Comparison of ENCODE assay signal across 16 cellular contexts in the genomic region with DNA sequence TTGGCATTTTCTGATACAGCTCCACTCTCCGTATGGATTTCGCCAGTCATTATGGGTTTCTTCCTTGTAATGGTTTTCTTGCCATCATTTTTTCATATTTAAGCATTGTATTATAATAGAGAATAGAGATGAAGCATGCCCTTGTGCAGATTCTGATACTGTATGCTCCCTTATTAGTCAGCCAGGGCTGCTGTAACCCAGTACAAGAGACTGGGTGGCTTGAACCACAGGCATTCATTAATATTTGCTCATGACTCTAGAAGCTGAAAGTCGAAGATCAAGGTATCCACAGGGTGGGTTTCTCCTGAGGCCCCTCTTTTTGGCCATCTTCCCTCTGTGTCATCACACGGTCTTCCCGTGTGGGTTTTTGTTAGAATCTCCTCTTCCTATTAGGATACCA.
"Had no signal": no experiment of that assay in that cellular context is flagged by ENCODE, and none has a peak within 500 bp of the region (broad histone marks: within the 10 kb centered on the region; RNA-seq: fewer than 3 reads in every experiment).

No MANE protein-coding gene starts in this region.

- DNase-seq: activated B cell treated with CpG ODN at 0.5 μM for 24 hours; activated CD4-positive, alpha-beta T cell treated with anti-CD3 and anti-CD28 coated beads, Interleukin-2, amount 10 ng/mL, durations not matched to agents 24 days and 14 days; activated naive CD4-positive, alpha-beta T cell treated with anti-CD3 and anti-CD28 coated beads, Interleukin-2, amount 10 ng/mL, durations not matched to agents 7 days and 5 days; activated T-cell treated with anti-CD3 and anti-CD28 coated beads for 4 hours; left cardiac atrium; mucosa of descending colon; nephron progenitor cell; stimulated activated CD4-positive, alpha-beta T cell treated with anti-CD3 and anti-CD28 coated beads, Interleukin-12 subunit alpha, Interleukin-12 subunit beta, amount 100 ng/mL, for 4 hours; stimulated activated naive CD4-positive, alpha-beta T cell had no signal

- H3K9me3 ChIP-seq: mucosa of descending colon, suprapubic skin had no signal

- H3K4me3 ChIP-seq: lung, mucosa of descending colon, suprapubic skin had no signal

- H3K27ac Mint-ChIP-seq: activated CD4-positive, alpha-beta T cell treated with anti-CD3 and anti-CD28 coated beads, Interleukin-2, amount 10 ng/mL, durations not matched to agents 24 days and 14 days; activated naive CD4-positive, alpha-beta T cell treated with anti-CD3 and anti-CD28 coated beads, Interleukin-2, amount 10 ng/mL, durations not matched to agents 7 days and 5 days; activated T-helper 2 cell treated with anti-CD3 and anti-CD28 coated beads, Interferon-gamma antibody, Interleukin-2, Interleukin-4, amounts not matched to agents 10 μg/mL and 5 μg/mL and 100 μg/mL, durations not matched to agents 14 hours and 24 hours and 36 hours; nephron progenitor cell; T-helper 1 cell treated with Interleukin-12 subunit alpha and Interleukin-12 subunit beta and Interleukin-4 antibody, amounts not matched to agents 30 μg/mL and 1 μg/mL, for 36 hours; type B pancreatic cell had no signal

- H3K9me3 Mint-ChIP-seq: activated B cell treated with CpG ODN at 0.5 μM for 24 hours; activated CD4-positive, alpha-beta T cell treated with anti-CD3 and anti-CD28 coated beads, Interleukin-2, amount 10 ng/mL, durations not matched to agents 24 days and 14 days; activated naive CD4-positive, alpha-beta T cell treated with anti-CD3 and anti-CD28 coated beads, Interleukin-2, amount 10 ng/mL, durations not matched to agents 7 days and 5 days; activated T-helper 2 cell treated with anti-CD3 and anti-CD28 coated beads, Interferon-gamma antibody, Interleukin-2, Interleukin-4, amounts not matched to agents 10 μg/mL and 5 μg/mL and 100 μg/mL, durations not matched to agents 14 hours and 24 hours and 36 hours; nephron progenitor cell; T-helper 1 cell treated with Interleukin-12 subunit alpha and Interleukin-12 subunit beta and Interleukin-4 antibody, amounts not matched to agents 30 μg/mL and 1 μg/mL, for 36 hours had no signal

- H3K27me3 ChIP-seq: suprapubic skin had no signal

- H3K27ac ChIP-seq: suprapubic skin had no signal

- H3K4me3 Mint-ChIP-seq: activated B cell treated with CpG ODN at 0.5 μM for 24 hours; activated CD4-positive, alpha-beta T cell treated with anti-CD3 and anti-CD28 coated beads, Interleukin-2, amount 10 ng/mL, durations not matched to agents 24 days and 14 days; activated naive CD4-positive, alpha-beta T cell treated with anti-CD3 and anti-CD28 coated beads, Interleukin-2, amount 10 ng/mL, durations not matched to agents 7 days and 5 days; nephron progenitor cell; T-helper 1 cell treated with Interleukin-12 subunit alpha and Interleukin-12 subunit beta and Interleukin-4 antibody, amounts not matched to agents 30 μg/mL and 1 μg/mL, for 36 hours; type B pancreatic cell had no signal

- ATAC-seq: esophagus mucosa, left cardiac atrium, mucosa of descending colon, sciatic nerve had no signal

- H3K36me3 ChIP-seq: suprapubic skin had no signal

- H3K27me3 Mint-ChIP-seq: activated B cell treated with CpG ODN at 0.5 μM for 24 hours, type B pancreatic cell had no signal
